ENCODE assay signal across 8 cellular contexts in the genomic region with DNA sequence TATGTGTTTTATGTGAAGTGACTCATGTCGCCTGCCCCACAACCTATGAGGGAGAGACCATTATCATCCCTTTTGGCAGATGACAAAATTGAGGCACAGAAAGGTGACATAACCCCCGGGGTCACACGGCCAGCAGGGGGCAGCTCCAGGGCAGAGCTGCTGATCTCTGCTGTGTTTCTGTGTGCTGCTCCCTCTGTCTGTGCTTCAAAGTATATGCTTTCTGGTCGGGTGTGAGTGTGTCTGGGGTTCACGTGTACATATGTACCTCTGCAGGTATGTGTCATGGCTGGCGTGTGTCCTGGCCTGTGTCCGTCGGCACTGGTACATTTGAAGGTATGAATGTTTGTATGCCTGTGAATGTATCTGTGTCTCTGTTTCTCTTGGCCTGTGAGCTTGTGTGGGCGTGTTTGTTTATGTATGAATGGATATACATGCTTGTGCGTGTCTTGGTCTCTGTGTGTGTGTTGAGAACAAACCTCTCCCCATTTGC. TPM values are rescaled to one million over a fixed set of nuclear protein-coding genes. Genes with fewer than 3 reads are reported as not detected.
DNase-seq lines count a peak whose midpoint lies in the region; ATAC-seq and TF ChIP-seq lines count a peak whose summit lies in the region.
"Had no signal": no experiment of that assay in that cellular context is flagged by ENCODE, and none has a peak within 500 bp of the region (broad histone marks: within the 10 kb centered on the region; RNA-seq: fewer than 3 reads in every experiment).

No MANE protein-coding gene starts in this region.

- H3K36me3 Mint-ChIP-seq in WTC11 (peaks cover 2% of the 10 kb centered on the region), memory B cell (peaks cover 8% of the 10 kb centered on the region)
- H3K36me3 Mint-ChIP-seq in stimulated activated naive B cell treated with anti-CD40 and anti-IgM and Interleukin-4, amounts not matched to agents 10 μg/mL and 1 μg/mL and 100 μg/mL, for 72 hours, result peaks cover 14 to 16% of the 10 kb centered on the region in 2 donors

- intact Hi-C loops in mammary epithelial cell (cut with micrococcal nuclease), result loop anchor here (1.0 to 5.0 kb wide), 4 partner anchors 13 to 178 kb away; a partner anchor contains a TSS

- peaks cover 16% of the 10 kb centered on the region; the same call in 1 of the 2 replicates for H3K79me2 ChIP-seq in Loucy (ENCODE audit: insufficient read depth, low read length)
- no peaks in the 10 kb centered on the region for H3K79me2 ChIP-seq in mammary epithelial cell (ENCODE audit: insufficient read depth, low read length)

- H3K4me1 Mint-ChIP-seq in WTC11, result peaks cover 31% of the 10 kb centered on the region
- peaks cover 36% of the 10 kb centered on the region for H3K4me1 Mint-ChIP-seq in memory B cell
- H3K4me1 Mint-ChIP-seq in stimulated activated naive B cell treated with anti-CD40 and anti-IgM and Interleukin-4, amounts not matched to agents 10 μg/mL and 1 μg/mL and 100 μg/mL, for 72 hours, result peaks cover 36 to 57% of the 10 kb centered on the region in 2 donors

- in situ Hi-C loops in mammary epithelial cell (cut with MboI; ENCODE audit: low sequenced_read_pairs in 2 of 2), result loop anchor here in 1 of 2 donors (25.0 kb wide), 1 partner anchor 308 kb away; no protein-coding TSS in a partner anchor

- no peak overlapping the region for H2AFZ ChIP-seq in Loucy (ENCODE audit: low read length)
- H2AFZ ChIP-seq in mammary epithelial cell (ENCODE audit: low read depth, low read length), result no peak overlapping the region

- POLR2A ChIA-PET in WTC11 (lab: Charles Lee), result interaction anchor here (0.6 to 1.0 kb wide), 4 partner anchors 10 to 161 kb away, joined by 3 to 6 read pairs (median 4); no protein-coding TSS in a partner anchor

- no peaks in the 10 kb centered on the region for H3K27me3 ChIP-seq in Loucy (ENCODE audit: insufficient read depth, low read length, poor library complexity, severe bottlenecking)
- no peaks in the 10 kb centered on the region for H3K27me3 ChIP-seq in mammary epithelial cell (ENCODE audit: insufficient read depth, low read length)

- CTCF ChIA-PET in WTC11 (lab: Charles Lee) (interaction anchor here (0.7 to 3.6 kb wide), 24 partner anchors 9 to 344 kb away, joined by 3 to 28 read pairs (median 3); a partner anchor contains a TSS), mammary epithelial cell (lab: Charles Lee; ENCODE audit: low non-redundant PET) (interaction anchor here (0.5 to 0.9 kb wide), 2 partner anchors 13 to 18 kb away, joined by 3 to 4 read pairs; no protein-coding TSS in a partner anchor)

- peak overlapping the region; percentile 93 for H3K4me2 ChIP-seq in Loucy (ENCODE audit: low read depth, low read length, poor library complexity, severe bottlenecking)
- H3K4me2 ChIP-seq in mammary epithelial cell (ENCODE audit: insufficient read depth, low read depth, low read length), result no peak overlapping the region

- DNase-seq in WTC11 (ENCODE audit: low spot score) (peak; percentile 69), mammary epithelial cell (peak; percentile 87), memory B cell (ENCODE audit: low spot score in 2 of 2) (peak; percentile 54 to 63)
- DNase-seq in stimulated activated naive B cell treated with anti-CD40 and anti-IgM and Interleukin-4, amounts not matched to agents 10 μg/mL and 1 μg/mL and 100 μg/mL, for 72 hours, result peak; percentile 37

- no peaks in the 10 kb centered on the region for H3F3A ChIP-seq in Loucy (ENCODE audit: low read depth)

- H3K4me1 ChIP-seq in Loucy (ENCODE audit: insufficient read depth, low read length, poor library complexity, severe bottlenecking) (peaks cover 33% of the 10 kb centered on the region), mammary epithelial cell (ENCODE audit: insufficient read depth, low read length) (peaks cover 45% of the 10 kb centered on the region)

- TF ChIP-seq CTCF in GM12875 (IDR thresholded peaks at IDR 0.05; ENCODE audit: borderline replicate concordance, insufficient read depth, low read depth, low read length) (peak; percentile 99), Loucy (conservative IDR thresholded peaks at IDR 0.05; ENCODE audit: low read length) (peak; percentile 98), WTC11 (IDR thresholded peaks at IDR 0.05) (peak; percentile 67), mammary epithelial cell (conservative IDR thresholded peaks at IDR 0.05 in 1 of 2, IDR thresholded peaks at IDR 0.05 in 1 of 2; ENCODE audit: extremely low read depth in 1 of 2, insufficient read depth in 1 of 2, low read depth in 1 of 2, low read length in 2 of 2) (peak; percentile 69 to 88)

- H3K9ac ChIP-seq in Loucy (ENCODE audit: low read depth, low read length, poor library complexity, severe bottlenecking) (no peak overlapping the region), mammary epithelial cell (ENCODE audit: insufficient read depth, low read length) (peak overlapping the region; percentile 15)

- H3K27ac ChIP-seq in mammary epithelial cell (ENCODE audit: insufficient read depth, low read depth, low read length), result peak overlapping the region; percentile 63

- WGBS in mammary epithelial cell (ENCODE audit: low coverage, missing lambda C conversion rate), result 15% methylated on average over 9 of the region's 10 CpGs

- ATAC-seq in WTC11 (peak; percentile 6; the same call in 1 of the 2 replicates), memory B cell (ENCODE audit: low read depth) (peak; percentile 21), HG03457 (IDR thresholded peaks at IDR 0.05; ENCODE audit: unreplicated experiment) (no peak)
- peak; percentile 15 to 23 for ATAC-seq in stimulated activated naive B cell treated with anti-CD40 and anti-IgM and Interleukin-4, amounts not matched to agents 10 μg/mL and 1 μg/mL and 100 μg/mL, for 72 hours (replicated peaks)

- H4K20me1 ChIP-seq in Loucy (ENCODE audit: insufficient read depth, low read length, poor library complexity, severe bottlenecking), result peaks cover 22% of the 10 kb centered on the region
- no peaks in the 10 kb centered on the region for H4K20me1 ChIP-seq in mammary epithelial cell (ENCODE audit: insufficient read depth, low read length)

- dilution Hi-C loops in mammary epithelial cell (cut with HindIII; ENCODE audit: low sequenced_read_pairs), result no loop called here

- H3K36me3 ChIP-seq in Loucy (ENCODE audit: insufficient read depth, low read length) (no peaks in the 10 kb centered on the region), mammary epithelial cell (ENCODE audit: insufficient read depth, low read length) (no peaks in the 10 kb centered on the region)

- BruUV-seq in mammary epithelial cell (replicated peaks; lab: Mats Ljungman, UMichigan), result no TSS peak

- peaks cover 91% of the 10 kb centered on the region for H3K27me3 Mint-ChIP-seq in WTC11 (ENCODE audit: low read depth)
- H3K27me3 Mint-ChIP-seq in memory B cell, result no peaks in the 10 kb centered on the region
- H3K27me3 Mint-ChIP-seq in stimulated activated naive B cell treated with anti-CD40 and anti-IgM and Interleukin-4, amounts not matched to agents 10 μg/mL and 1 μg/mL and 100 μg/mL, for 72 hours, result no peaks in the 10 kb centered on the region

- H3K4me3 ChIP-seq in GM12875 (ENCODE audit: low read depth, low read length) (no peak overlapping the region), Loucy (ENCODE audit: low read length, poor library complexity, severe bottlenecking) (no peak overlapping the region), mammary epithelial cell (replicated peaks in 1 of 3; ENCODE audit: insufficient read depth in 1 of 3, low read depth in 2 of 3, low read length in 3 of 3) (no peak overlapping the region)

- no peak overlapping the region for H3K4me3 Mint-ChIP-seq in WTC11
- H3K4me3 Mint-ChIP-seq in memory B cell, result no peak overlapping the region
- no peak overlapping the region for H3K4me3 Mint-ChIP-seq in stimulated activated naive B cell treated with anti-CD40 and anti-IgM and Interleukin-4, amounts not matched to agents 10 μg/mL and 1 μg/mL and 100 μg/mL, for 72 hours
- H3K4me3 Mint-ChIP-seq: dendritic cell treated with granulocyte-macrophage colony-stimulating factor and Interleukin-4, amounts not matched to agents 40 ng/mL and 50 ng/mL, for 4 days had no signal

- H3K9me3 ChIP-seq in Loucy (ENCODE audit: insufficient read depth, low read depth, low read length) (no peaks in the 10 kb centered on the region), mammary epithelial cell (replicated peaks; ENCODE audit: insufficient read depth, low read length) (no peaks in the 10 kb centered on the region)

- no peak overlapping the region for H3K27ac Mint-ChIP-seq in WTC11
- peak overlapping the region; percentile 9 for H3K27ac Mint-ChIP-seq in memory B cell
- H3K27ac Mint-ChIP-seq in stimulated activated naive B cell treated with anti-CD40 and anti-IgM and Interleukin-4, amounts not matched to agents 10 μg/mL and 1 μg/mL and 100 μg/mL, for 72 hours, result no peak overlapping the region
- H3K27ac Mint-ChIP-seq: dendritic cell treated with granulocyte-macrophage colony-stimulating factor and Interleukin-4, amounts not matched to agents 40 ng/mL and 50 ng/mL, for 4 days had no signal

- H3K9me3 Mint-ChIP-seq in WTC11 (peaks cover 6% of the 10 kb centered on the region), memory B cell (no peaks in the 10 kb centered on the region)
- H3K9me3 Mint-ChIP-seq in stimulated activated naive B cell treated with anti-CD40 and anti-IgM and Interleukin-4, amounts not matched to agents 10 μg/mL and 1 μg/mL and 100 μg/mL, for 72 hours, result peaks cover 0 to 3% of the 10 kb centered on the region in 2 donors
- H3K9me3 Mint-ChIP-seq: dendritic cell treated with granulocyte-macrophage colony-stimulating factor and Interleukin-4, amounts not matched to agents 40 ng/mL and 50 ng/mL, for 4 days had no signal

- no peaks in the 10 kb centered on the region for H3K9me2 ChIP-seq in Loucy (replicated peaks; ENCODE audit: low read depth, low read length)

TF ChIP-seq in WTC11, 78 proteins besides CTCF, POLR2A, EP300 and RAD21 (continues in another document):
- peak; percentile 81; the same call in 1 of the 2 replicates for TF ChIP-seq ESRRA (CRISPR knock-in tag; IDR thresholded peaks at IDR 0.05; ENCODE audit: borderline replicate concordance)

RNA-seq across cellular contexts. Expression of a gene that starts 7.1 kb away (rescaled TPM):
- total RNA-seq in WTC11 (2021) (10.2 to 11.7 TPM (median 11.5 TPM) in 3 replicates), mammary epithelial cell (1 to 10 TPM; 1.7 to 7.1 TPM)
- polyA plus RNA-seq in mammary epithelial cell, result 5.6 TPM
- polyA minus RNA-seq in mammary epithelial cell, result 1.7 TPM

RNA-seq across cellular contexts. Expression of a gene that starts 22.6 kb away (rescaled TPM):
- total RNA-seq in WTC11 (2021) (not detected in 3 replicates), mammary epithelial cell (under 1 TPM in 1 of 2 donors, not detected in 1; 0.17 TPM)
- polyA plus RNA-seq in mammary epithelial cell, result not detected
- not detected for polyA minus RNA-seq in mammary epithelial cell

RNA-seq across cellular contexts. Expression of a gene that starts 30.0 kb away (rescaled TPM):
- total RNA-seq in WTC11 (2021) (9.6 to 14.8 TPM (median 11.5 TPM) in 3 replicates), mammary epithelial cell (1 to 10 TPM in 1 of 2 donors, under 1 TPM in 1; 0.83 to 2.6 TPM)
- 4.2 TPM for polyA plus RNA-seq in mammary epithelial cell
- not detected for polyA minus RNA-seq in mammary epithelial cell

Comparison
In these comparisons a context has a peak if more than half of its experiments do, and no peak if none do; other contexts are left out.
1. DNase-seq: peak in every context shown above with its lines; median percentile 87 in mammary epithelial cell; 69 in WTC11; 58 in memory B cell; 37 in stimulated activated naive B cell treated with anti-CD40 and anti-IgM and Interleukin-4, amounts not matched to agents 10 μg/mL and 1 μg/mL and 100 μg/mL, for 72 hours.